In the genomic region with DNA sequence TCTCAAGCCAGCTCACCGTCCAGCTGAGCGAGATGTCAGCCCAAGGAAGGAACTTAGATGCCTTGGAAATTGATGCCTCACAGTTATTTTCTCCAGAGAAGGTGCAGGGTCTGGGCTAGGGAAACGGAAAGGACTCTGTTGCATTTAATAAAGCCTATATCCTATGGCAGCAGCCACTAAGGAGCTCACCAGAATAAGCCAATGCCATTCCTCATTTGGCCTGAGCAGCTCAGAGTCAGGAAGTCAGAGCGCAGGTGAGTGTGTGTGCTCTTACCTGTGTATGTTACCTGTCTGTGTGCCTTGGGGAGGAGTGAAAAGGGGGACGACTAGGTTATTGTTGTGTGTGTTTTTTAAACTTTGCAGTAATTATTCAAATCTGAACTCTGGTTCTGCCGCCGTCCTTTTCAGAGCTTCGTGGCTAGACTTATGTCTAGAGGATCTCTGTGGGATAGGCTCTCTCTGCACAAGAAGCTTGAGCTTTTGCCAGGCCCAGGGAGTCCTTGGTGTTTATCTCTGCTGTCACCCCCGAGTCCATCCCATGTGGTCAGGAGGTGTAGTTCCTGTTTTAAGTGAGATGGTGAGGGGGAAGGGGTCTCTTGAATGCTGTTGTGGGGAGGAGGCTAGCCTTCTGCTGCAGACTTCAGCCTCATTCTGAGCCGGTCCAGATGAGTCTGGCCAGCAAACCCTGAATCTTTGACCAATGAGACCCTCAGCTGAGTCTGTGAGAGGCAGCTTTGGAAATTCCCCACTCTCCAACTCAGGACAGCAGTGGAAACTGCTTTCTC, we compare ENCODE assay signal across 8 cellular contexts. TPM values are rescaled to one million over a fixed set of nuclear protein-coding genes. Genes with fewer than 3 reads are reported as not detected.
DNase-seq lines count a peak whose midpoint lies in the region; ATAC-seq, FAIRE-seq and TF ChIP-seq lines count a peak whose summit lies in the region.

No MANE protein-coding gene starts in this region.

- no peaks in the 10 kb centered on the region for H3K79me2 ChIP-seq in astrocyte (ENCODE audit: insufficient read depth, low read length)
- peaks cover 10% of the 10 kb centered on the region for H3K79me2 ChIP-seq in neural progenitor cell (ENCODE audit: low read depth)

- CTCF ChIA-PET in CD4-positive, alpha-beta memory T cell (lab: Charles Lee; ENCODE audit: partially characterized antibody), result interaction anchor here (0.7 to 9.5 kb wide), 19 partner anchors 9 to 254 kb away, joined by 3 to 191 read pairs (median 4); partner anchors contain the start of genes DSTYK and RBBP5

- peaks cover 14 to 33% (median 23%) of the 10 kb centered on the region in 4 donors for H3K4me1 Mint-ChIP-seq in CD4-positive, alpha-beta memory T cell
- peaks cover 27% of the 10 kb centered on the region for H3K4me1 Mint-ChIP-seq in astrocyte (ENCODE audit: low read depth, unreplicated experiment)
- H3K4me1 Mint-ChIP-seq in neural progenitor cell, result peaks cover 41% of the 10 kb centered on the region

- no peaks in the 10 kb centered on the region for H3K36me3 ChIP-seq in CD4-positive, alpha-beta memory T cell (ENCODE audit: insufficient read depth, low read length)
- H3K36me3 ChIP-seq in astrocyte (ENCODE audit: insufficient read depth, low read length), result no peaks in the 10 kb centered on the region
- H3K36me3 ChIP-seq in neural progenitor cell, result no peaks in the 10 kb centered on the region

- peak overlapping the region; percentile 88 to 99 (median 94) for H3K4me3 Mint-ChIP-seq in CD4-positive, alpha-beta memory T cell
- H3K4me3 Mint-ChIP-seq in astrocyte (ENCODE audit: unreplicated experiment) (peak overlapping the region; percentile 90), neural progenitor cell (peak overlapping the region; percentile 92)

- FAIRE-seq in astrocyte (lab: Jason Lieb, UNC), result no peak

- H3K9ac ChIP-seq in astrocyte (ENCODE audit: low read length) (no peak overlapping the region), neural progenitor cell (no peak overlapping the region)

- H3K27me3 ChIP-seq in CD4-positive, alpha-beta memory T cell (ENCODE audit: insufficient read depth, low read length), result peaks cover 5% of the 10 kb centered on the region
- peaks cover 2% of the 10 kb centered on the region for H3K27me3 ChIP-seq in astrocyte (ENCODE audit: insufficient read depth, low read length)
- peaks cover 9% of the 10 kb centered on the region for H3K27me3 ChIP-seq in neural progenitor cell

- peaks cover 30% of the 10 kb centered on the region for H3F3A ChIP-seq in neural progenitor cell (ENCODE audit: low read depth)

- peaks cover 8 to 14% of the 10 kb centered on the region in 2 donors for H3K27me3 Mint-ChIP-seq in CD4-positive, alpha-beta memory T cell
- H3K27me3 Mint-ChIP-seq in astrocyte (ENCODE audit: low read depth, unreplicated experiment), result no peaks in the 10 kb centered on the region
- peaks cover 6% of the 10 kb centered on the region for H3K27me3 Mint-ChIP-seq in neural progenitor cell (ENCODE audit: insufficient read depth, low read depth)

- H4K20me1 ChIP-seq in astrocyte (ENCODE audit: insufficient read depth, low read length) (peaks cover 8% of the 10 kb centered on the region), neural progenitor cell (ENCODE audit: low read depth) (peaks cover 12% of the 10 kb centered on the region)

- intact Hi-C loops in CD4-positive, alpha-beta memory T cell (cut with micrococcal nuclease), result loop anchor here (1.0 to 5.0 kb wide), 4 partner anchors 26 to 108 kb away; partner anchors contain the start of gene RBBP5

- peaks cover 25% of the 10 kb centered on the region for H3K4me1 ChIP-seq in CD4-positive, alpha-beta memory T cell (ENCODE audit: insufficient read depth, low read length)
- H3K4me1 ChIP-seq in astrocyte (ENCODE audit: insufficient read depth, low read length) (peaks cover 23% of the 10 kb centered on the region), neural progenitor cell (peaks cover 14% of the 10 kb centered on the region)

- POLR2A ChIA-PET in CD4-positive, alpha-beta memory T cell (lab: Charles Lee; ENCODE audit: partially characterized antibody), result interaction anchor here (0.5 to 4.6 kb wide), 11 partner anchors 17 to 108 kb away, joined by 3 to 37 read pairs (median 7); partner anchors contain the start of genes DSTYK, NUAK2 and RBBP5

- no peaks in the 10 kb centered on the region for H3K36me3 Mint-ChIP-seq in CD4-positive, alpha-beta memory T cell
- peaks cover 2% of the 10 kb centered on the region for H3K36me3 Mint-ChIP-seq in astrocyte (ENCODE audit: low read depth, unreplicated experiment)
- peaks cover 4% of the 10 kb centered on the region for H3K36me3 Mint-ChIP-seq in neural progenitor cell

- TF ChIP-seq CTCF in astrocyte (IDR thresholded peaks at IDR 0.05; ENCODE audit: insufficient read depth, low read depth, low read length) (no peak), neural progenitor cell (IDR thresholded peaks at IDR 0.05) (no peak)

- H3K4me3 ChIP-seq in CD4-positive, alpha-beta memory T cell (ENCODE audit: low read length in 2 of 2), result peak overlapping the region in 1 of 2 donors; percentile 27
- H3K4me3 ChIP-seq in astrocyte (ENCODE audit: insufficient read depth, low read depth, low read length), result no peak overlapping the region
- no peak overlapping the region for H3K4me3 ChIP-seq in neural progenitor cell

- H3K27ac Mint-ChIP-seq in CD4-positive, alpha-beta memory T cell, result peak overlapping the region in 6 of 7 donors; percentile 36 to 97 (median 62)
- H3K27ac Mint-ChIP-seq in astrocyte (ENCODE audit: unreplicated experiment) (no peak overlapping the region), neural progenitor cell (no peak overlapping the region)

- no peak for DNase-seq in CD4-positive, alpha-beta memory T cell
- DNase-seq in Kasumi-1 (lab: John Stamatoyannopoulos, UW) (peak; percentile 21 to 36), astrocyte (ENCODE audit: low read depth) (no peak), neural progenitor cell (ENCODE audit: low spot score) (no peak), AG20443 (ENCODE audit: low spot score) (no peak), NCI-H2227 treated with DMSO at 0.1 percent for 48 hours (lab: John Stamatoyannopoulos, UW) (no peak)

- no peaks in the 10 kb centered on the region for H3K9me3 ChIP-seq in CD4-positive, alpha-beta memory T cell (ENCODE audit: control insufficient read depth in 1 of 2, low read length in 2 of 2)
- no peaks in the 10 kb centered on the region for H3K9me3 ChIP-seq in astrocyte (ENCODE audit: insufficient read depth, low read depth, low read length)
- H3K9me3 ChIP-seq in neural progenitor cell (ENCODE audit: low read depth), result no peaks in the 10 kb centered on the region

- H3K4me2 ChIP-seq in astrocyte (ENCODE audit: low read length), result peak overlapping the region; percentile 62
- H3K4me2 ChIP-seq in neural progenitor cell, result peak overlapping the region; percentile 58

- no peak overlapping the region for H3K27ac ChIP-seq in CD4-positive, alpha-beta memory T cell (ENCODE audit: low read depth, low read length)
- no peak overlapping the region for H3K27ac ChIP-seq in astrocyte (ENCODE audit: low read depth, low read length)
- no peak overlapping the region for H3K27ac ChIP-seq in neural progenitor cell

- no peak overlapping the region for H2AFZ ChIP-seq in astrocyte (ENCODE audit: low read depth, low read length)
- no peak overlapping the region for H2AFZ ChIP-seq in neural progenitor cell (replicated peaks)

- H3K9me3 Mint-ChIP-seq in CD4-positive, alpha-beta memory T cell, result no peaks in the 10 kb centered on the region
- no peaks in the 10 kb centered on the region for H3K9me3 Mint-ChIP-seq in astrocyte (ENCODE audit: unreplicated experiment)
- no peaks in the 10 kb centered on the region for H3K9me3 Mint-ChIP-seq in neural progenitor cell

- ATAC-seq in GM21723 (IDR thresholded peaks at IDR 0.05; ENCODE audit: unreplicated experiment) (no peak), GM19452 (IDR thresholded peaks at IDR 0.05; ENCODE audit: unreplicated experiment) (no peak)

RNA-seq across cellular contexts. Expression of gene TMCC2, which starts 2.4 kb away (rescaled TPM):
- total RNA-seq in CD4-positive, alpha-beta memory T cell, result 1 to 10 TPM in 1 of 2 experiments, under 1 TPM in 1; 0.90 to 1.2 TPM
- under 1 TPM; 0.27 to 0.62 TPM for polyA plus RNA-seq in CD4-positive, alpha-beta memory T cell
- total RNA-seq in astrocyte (10.6 and 10.8 TPM in 2 replicates), neural progenitor cell (ENCODE audit: low replicate concordance) (7.1 and 12.1 TPM in 2 replicates)

RNA-seq across cellular contexts. Expression of gene DSTYK, which starts 18.6 kb away (rescaled TPM):
- 10 to 100 TPM; 16.4 to 16.6 TPM for total RNA-seq in CD4-positive, alpha-beta memory T cell
- polyA plus RNA-seq in CD4-positive, alpha-beta memory T cell, result 1 to 10 TPM; 5.3 to 8.8 TPM
- total RNA-seq in astrocyte (15.2 and 15.4 TPM in 2 replicates), neural progenitor cell (ENCODE audit: low replicate concordance) (12.1 and 13.0 TPM in 2 replicates)

Comparison
In these comparisons a context has a peak if more than half of its experiments do, and no peak if none do; other contexts are left out.
1. DNase-seq: peak in Kasumi-1 (2 of 2); none in CD4-positive, alpha-beta memory T cell (0 of 5), astrocyte (single experiment), neural progenitor cell (single experiment), AG20443 (single experiment) and NCI-H2227 treated with DMSO at 0.1 percent for 48 hours (single experiment).
2. H3K27ac Mint-ChIP-seq: peak in CD4-positive, alpha-beta memory T cell (6 of 7); none in astrocyte (single experiment) and neural progenitor cell (single experiment).
3. Peak in every context shown above with its lines, with median percentiles within 50 percentile points of each other: H3K4me3 Mint-ChIP-seq.